22 cellular contexts compared by ENCODE assay signal in genomic region chr20:51258582-51259175, GRCh38.
DNase-seq lines count a peak whose midpoint lies in the region; ATAC-seq, FAIRE-seq and TF ChIP-seq lines count a peak whose summit lies in the region.
"Had no signal": no experiment of that assay in that cellular context is flagged by ENCODE, and none has a peak within 500 bp of the region (broad histone marks: within the 10 kb centered on the region; RNA-seq: fewer than 3 reads in every experiment).

No MANE protein-coding gene starts in this region.

- H3K4me3 Mint-ChIP-seq in mesothelial cell of epicardium: no peak overlapping the region
- H3K4me3 Mint-ChIP-seq: activated CD4-positive, alpha-beta T cell treated with anti-CD3 and anti-CD28 coated beads for 36 hours; activated naive CD8-positive, alpha-beta T cell treated with anti-CD3 and anti-CD28 coated beads, Interleukin-2, amount 10 ng/mL, durations not matched to agents 7 days and 5 days; nephron; T-helper 1 cell treated with Interleukin-12 subunit alpha and Interleukin-12 subunit beta and Interleukin-4 antibody, amounts not matched to agents 30 μg/mL and 1 μg/mL, for 36 hours had no signal

- dilution Hi-C loops in mammary epithelial cell (cut with HindIII; ENCODE audit: low sequenced_read_pairs): no loop called here

- H3K27me3 Mint-ChIP-seq in mesothelial cell of epicardium (ENCODE audit: low read depth): no peaks in the 10 kb centered on the region

- H4K20me1 ChIP-seq in mammary epithelial cell (ENCODE audit: insufficient read depth, low read length): no peaks in the 10 kb centered on the region

- DNase-seq in AG08396 (ENCODE audit: low spot score) (peak; percentile 22), HTR-8/SVneo (ENCODE audit: insufficient read length, low spot score) (peak; percentile 59), mammary epithelial cell (peak; percentile 96), mesothelial cell of epicardium (ENCODE audit: low spot score in 2 of 2, unreplicated experiment in 2 of 2) (no peak), germinal center (ENCODE audit: low spot score) (no peak), Ammon's horn (ENCODE audit: low spot score) (no peak), left ventricle myocardium inferior (no peak)
- DNase-seq: ACHN; activated CD4-positive, alpha-beta T cell treated with anti-CD3 and anti-CD28 coated beads for 36 hours; activated naive CD8-positive, alpha-beta T cell treated with anti-CD3 and anti-CD28 coated beads, Interleukin-2, amount 10 ng/mL, durations not matched to agents 7 days and 5 days; activated T-cell treated with anti-CD3 and anti-CD28 coated beads, Interleukin-2, amount 50 U/mL, for 1 hour; heart right ventricle; left ventricle myocardium superior; NCI-H748 treated with DMSO at 0.1 percent for 48 hours; stimulated activated CD4-positive, alpha-beta T cell treated with anti-CD3 and anti-CD28 coated beads, Interleukin-1b, Interleukin-23, amount 100 ng/mL, for 48 hours; tibial artery had no signal

- H3K36me3 ChIP-seq in mammary epithelial cell (ENCODE audit: insufficient read depth, low read length) (no peaks in the 10 kb centered on the region), left ventricle myocardium inferior (no peaks in the 10 kb centered on the region)
- H3K36me3 ChIP-seq: heart right ventricle, right atrium auricular region, tibial artery had no signal

- H3K9me3 Mint-ChIP-seq in mesothelial cell of epicardium: no peaks in the 10 kb centered on the region
- H3K9me3 Mint-ChIP-seq: activated naive CD8-positive, alpha-beta T cell treated with anti-CD3 and anti-CD28 coated beads, Interleukin-2, amount 10 ng/mL, durations not matched to agents 7 days and 5 days; nephron; T-helper 1 cell treated with Interleukin-12 subunit alpha and Interleukin-12 subunit beta and Interleukin-4 antibody, amounts not matched to agents 30 μg/mL and 1 μg/mL, for 36 hours had no signal

- H3K9ac ChIP-seq in mammary epithelial cell (ENCODE audit: insufficient read depth, low read length): peak overlapping the region; percentile 40

- TSS peak; percentile 94 for BruUV-seq in mammary epithelial cell (replicated peaks; lab: Mats Ljungman, UMichigan)

- no peaks in the 10 kb centered on the region for H3K79me2 ChIP-seq in mammary epithelial cell (ENCODE audit: insufficient read depth, low read length)

- ATAC-seq in GM18868 (IDR thresholded peaks at IDR 0.05; ENCODE audit: unreplicated experiment): no peak
- ATAC-seq: activated CD4-positive, alpha-beta T cell treated with anti-CD3 and anti-CD28 coated beads for 36 hours; heart right ventricle; left ventricle myocardium superior had no signal

- H3K4me3 ChIP-seq in mammary epithelial cell (replicated peaks in 1 of 3; ENCODE audit: insufficient read depth in 1 of 3, low read depth in 2 of 3, low read length in 3 of 3): no peak overlapping the region
- H3K4me3 ChIP-seq in left ventricle myocardium inferior: no peak overlapping the region
- H3K4me3 ChIP-seq: heart right ventricle, right atrium auricular region, tibial artery had no signal

- in situ Hi-C loops in mammary epithelial cell (cut with MboI; ENCODE audit: low sequenced_read_pairs in 2 of 2): no loop called here

- peak overlapping the region; percentile 99 for H3K27ac Mint-ChIP-seq in mesothelial cell of epicardium
- H3K27ac Mint-ChIP-seq: activated CD4-positive, alpha-beta T cell treated with anti-CD3 and anti-CD28 coated beads for 36 hours; activated naive CD8-positive, alpha-beta T cell treated with anti-CD3 and anti-CD28 coated beads, Interleukin-2, amount 10 ng/mL, durations not matched to agents 7 days and 5 days; T-helper 1 cell treated with Interleukin-12 subunit alpha and Interleukin-12 subunit beta and Interleukin-4 antibody, amounts not matched to agents 30 μg/mL and 1 μg/mL, for 36 hours had no signal

- H3K4me1 ChIP-seq in mammary epithelial cell (ENCODE audit: insufficient read depth, low read length) (peaks cover 18% of the 10 kb centered on the region), left ventricle myocardium inferior (no peaks in the 10 kb centered on the region)
- H3K4me1 ChIP-seq: heart right ventricle, right atrium auricular region, tibial artery had no signal

- FAIRE-seq in HTR-8/SVneo (lab: Jason Lieb, UNC): peak; percentile 52
- FAIRE-seq: D721Med had no signal

- intact Hi-C loops in mammary epithelial cell (cut with micrococcal nuclease) (no loop called here), left ventricle myocardium inferior (cut with micrococcal nuclease) (no loop called here)

- H3K27me3 ChIP-seq in mammary epithelial cell (ENCODE audit: insufficient read depth, low read length) (no peaks in the 10 kb centered on the region), left ventricle myocardium inferior (ENCODE audit: low read depth) (peaks cover 83% of the 10 kb centered on the region)
- H3K27me3 ChIP-seq: right atrium auricular region had no signal

- peak overlapping the region; percentile 50 for H3K4me2 ChIP-seq in mammary epithelial cell (ENCODE audit: insufficient read depth, low read depth, low read length)

- H3K36me3 Mint-ChIP-seq in mesothelial cell of epicardium: no peaks in the 10 kb centered on the region
- H3K36me3 Mint-ChIP-seq: activated naive CD8-positive, alpha-beta T cell treated with anti-CD3 and anti-CD28 coated beads, Interleukin-2, amount 10 ng/mL, durations not matched to agents 7 days and 5 days had no signal

- H3K9me3 ChIP-seq in mammary epithelial cell (replicated peaks; ENCODE audit: insufficient read depth, low read length): no peaks in the 10 kb centered on the region
- H3K9me3 ChIP-seq in left ventricle myocardium inferior (replicated peaks): no peaks in the 10 kb centered on the region
- H3K9me3 ChIP-seq: heart right ventricle, right atrium auricular region, tibial artery had no signal

- CTCF ChIA-PET in mammary epithelial cell (lab: Charles Lee; ENCODE audit: low non-redundant PET): no interaction called here

- H2AFZ ChIP-seq in mammary epithelial cell (ENCODE audit: low read depth, low read length): peak overlapping the region; percentile 79

- peaks cover 69% of the 10 kb centered on the region for H3K4me1 Mint-ChIP-seq in mesothelial cell of epicardium
- H3K4me1 Mint-ChIP-seq: activated CD4-positive, alpha-beta T cell treated with anti-CD3 and anti-CD28 coated beads for 36 hours; activated naive CD8-positive, alpha-beta T cell treated with anti-CD3 and anti-CD28 coated beads, Interleukin-2, amount 10 ng/mL, durations not matched to agents 7 days and 5 days; nephron had no signal

- WGBS in mammary epithelial cell (ENCODE audit: low coverage, missing lambda C conversion rate): 0% methylated on average over 3 of the region's 3 CpGs

- H3K27ac ChIP-seq in mammary epithelial cell (ENCODE audit: insufficient read depth, low read depth, low read length) (peak overlapping the region; percentile 97), left ventricle myocardium inferior (replicated peaks) (no peak overlapping the region)
- H3K27ac ChIP-seq: heart right ventricle, HL-60, right atrium auricular region, tibial artery had no signal

- TF ChIP-seq CTCF in mammary epithelial cell (conservative IDR thresholded peaks at IDR 0.05 in 1 of 2, IDR thresholded peaks at IDR 0.05 in 1 of 2; ENCODE audit: extremely low read depth in 1 of 2, insufficient read depth in 1 of 2, low read depth in 1 of 2, low read length in 2 of 2): no peak
- no peak for TF ChIP-seq CTCF in mesothelial cell of epicardium (IDR thresholded peaks at IDR 0.05; ENCODE audit: unreplicated experiment)
- TF ChIP-seq CTCF in left ventricle myocardium inferior (IDR thresholded peaks at IDR 0.05; ENCODE audit: borderline replicate concordance): no peak

Comparison
In these comparisons a context has a peak if more than half of its experiments do, and no peak if none do; other contexts are left out.
1. DNase-seq: peak in AG08396 (single experiment), HTR-8/SVneo (single experiment) and mammary epithelial cell (single experiment); none in mesothelial cell of epicardium (0 of 2), germinal center (single experiment), Ammon's horn (single experiment) and left ventricle myocardium inferior (single experiment).